Comparison of ENCODE assay signal across 1 cellular context in the genomic region with DNA sequence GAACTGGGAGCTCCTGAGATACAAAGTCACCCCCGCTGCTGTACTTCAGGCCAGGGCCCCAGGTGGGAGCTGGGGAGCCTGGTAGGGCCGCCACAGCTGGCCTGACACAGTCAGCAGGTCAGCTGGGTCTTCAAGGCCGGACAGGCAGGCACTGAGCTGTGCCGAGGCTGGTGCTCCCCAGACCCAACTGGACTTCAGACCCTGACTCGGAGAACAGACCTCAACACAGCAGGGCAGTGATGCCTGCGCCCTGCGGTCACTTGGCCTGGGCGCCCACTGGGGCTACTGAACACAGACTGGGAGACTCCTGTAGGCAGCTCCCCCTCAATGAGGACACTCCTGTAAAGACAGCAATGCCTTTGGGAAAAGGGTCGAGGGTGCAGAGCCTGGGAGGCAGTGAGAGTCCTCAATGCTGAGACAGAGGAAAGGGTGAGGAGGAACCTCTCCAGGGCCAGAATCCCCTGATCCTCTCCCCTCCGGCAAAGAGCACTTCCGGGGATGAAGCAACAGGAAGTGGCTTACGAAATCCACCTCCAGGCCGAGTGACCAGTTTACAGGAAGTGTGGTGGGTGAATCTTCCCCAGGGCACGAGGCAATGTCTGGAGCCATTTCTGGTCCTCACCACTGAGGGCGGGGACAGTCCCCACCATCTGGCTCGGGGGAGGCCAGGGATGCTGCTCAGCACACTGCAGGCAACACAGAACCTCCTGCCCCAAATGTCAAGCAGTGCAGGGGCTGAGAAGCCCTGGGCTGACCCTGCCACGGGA.
A peak's percentile ranks its signal among the peaks of the same experiment; 100 is the strongest.
TF ChIP-seq lines count a peak whose summit lies in the region.

No MANE protein-coding gene starts in this region.

TF ChIP-seq in K562, 482 proteins besides CTCF, POLR2A, EP300 and RAD21 (continued from another document and continues in another):
- TF ChIP-seq, protein P1, sequence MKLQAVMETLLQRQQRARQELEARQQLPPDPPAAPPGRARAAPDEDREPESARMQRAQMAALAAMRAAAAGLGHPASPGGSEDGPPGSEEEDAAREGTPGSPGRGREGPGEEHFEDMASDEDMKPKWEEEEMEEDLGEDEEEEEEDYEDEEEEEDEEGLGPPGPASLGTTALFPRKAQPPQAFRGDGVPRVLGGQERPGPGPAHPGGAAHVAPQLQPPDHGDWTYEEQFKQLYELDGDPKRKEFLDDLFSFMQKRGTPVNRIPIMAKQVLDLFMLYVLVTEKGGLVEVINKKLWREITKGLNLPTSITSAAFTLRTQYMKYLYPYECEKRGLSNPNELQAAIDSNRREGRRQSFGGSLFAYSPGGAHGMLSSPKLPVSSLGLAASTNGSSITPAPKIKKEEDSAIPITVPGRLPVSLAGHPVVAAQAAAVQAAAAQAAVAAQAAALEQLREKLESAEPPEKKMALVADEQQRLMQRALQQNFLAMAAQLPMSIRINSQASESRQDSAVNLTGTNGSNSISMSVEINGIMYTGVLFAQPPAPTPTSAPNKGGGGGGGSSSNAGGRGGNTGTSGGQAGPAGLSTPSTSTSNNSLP (IDR thresholded peaks at IDR 0.05; ENCODE audit: borderline replicate concordance, low read depth, low read length), result no peak
- TF ChIP-seq, protein P2, sequence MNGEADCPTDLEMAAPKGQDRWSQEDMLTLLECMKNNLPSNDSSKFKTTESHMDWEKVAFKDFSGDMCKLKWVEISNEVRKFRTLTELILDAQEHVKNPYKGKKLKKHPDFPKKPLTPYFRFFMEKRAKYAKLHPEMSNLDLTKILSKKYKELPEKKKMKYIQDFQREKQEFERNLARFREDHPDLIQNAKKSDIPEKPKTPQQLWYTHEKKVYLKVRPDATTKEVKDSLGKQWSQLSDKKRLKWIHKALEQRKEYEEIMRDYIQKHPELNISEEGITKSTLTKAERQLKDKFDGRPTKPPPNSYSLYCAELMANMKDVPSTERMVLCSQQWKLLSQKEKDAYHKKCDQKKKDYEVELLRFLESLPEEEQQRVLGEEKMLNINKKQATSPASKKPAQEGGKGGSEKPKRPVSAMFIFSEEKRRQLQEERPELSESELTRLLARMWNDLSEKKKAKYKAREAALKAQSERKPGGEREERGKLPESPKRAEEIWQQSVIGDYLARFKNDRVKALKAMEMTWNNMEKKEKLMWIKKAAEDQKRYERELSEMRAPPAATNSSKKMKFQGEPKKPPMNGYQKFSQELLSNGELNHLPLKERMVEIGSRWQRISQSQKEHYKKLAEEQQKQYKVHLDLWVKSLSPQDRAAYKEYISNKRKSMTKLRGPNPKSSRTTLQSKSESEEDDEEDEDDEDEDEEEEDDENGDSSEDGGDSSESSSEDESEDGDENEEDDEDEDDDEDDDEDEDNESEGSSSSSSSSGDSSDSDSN (IDR thresholded peaks at IDR 0.05; ENCODE audit: borderline replicate concordance in 1 of 2, low read depth in 2 of 2, low read length in 2 of 2), result no peak
- TF ChIP-seq, protein P3, sequence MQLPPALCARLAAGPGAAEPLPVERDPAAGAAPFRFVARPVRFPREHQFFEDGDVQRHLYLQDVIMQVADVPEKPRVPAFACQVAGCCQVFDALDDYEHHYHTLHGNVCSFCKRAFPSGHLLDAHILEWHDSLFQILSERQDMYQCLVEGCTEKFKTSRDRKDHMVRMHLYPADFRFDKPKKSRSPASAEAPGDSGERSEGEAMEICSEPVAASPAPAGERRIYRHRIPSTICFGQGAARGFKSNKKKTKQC (CRISPR knock-in tag; IDR thresholded peaks at IDR 0.05), result no peak
- TF ChIP-seq, protein P4, sequence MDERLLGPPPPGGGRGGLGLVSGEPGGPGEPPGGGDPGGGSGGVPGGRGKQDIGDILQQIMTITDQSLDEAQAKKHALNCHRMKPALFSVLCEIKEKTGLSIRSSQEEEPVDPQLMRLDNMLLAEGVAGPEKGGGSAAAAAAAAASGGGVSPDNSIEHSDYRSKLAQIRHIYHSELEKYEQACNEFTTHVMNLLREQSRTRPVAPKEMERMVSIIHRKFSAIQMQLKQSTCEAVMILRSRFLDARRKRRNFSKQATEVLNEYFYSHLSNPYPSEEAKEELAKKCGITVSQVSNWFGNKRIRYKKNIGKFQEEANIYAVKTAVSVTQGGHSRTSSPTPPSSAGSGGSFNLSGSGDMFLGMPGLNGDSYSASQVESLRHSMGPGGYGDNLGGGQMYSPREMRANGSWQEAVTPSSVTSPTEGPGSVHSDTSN (CRISPR knock-in tag; IDR thresholded peaks at IDR 0.05; ENCODE audit: low read depth), result no peak
- TF ChIP-seq, protein P4 (tag; conservative IDR thresholded peaks at IDR 0.05; ENCODE audit: low read depth), result no peak
- TF ChIP-seq MEIS2 (IDR thresholded peaks at IDR 0.05; ENCODE audit: partially characterized antibody), result no peak
- no peak for TF ChIP-seq CHD1 (IDR thresholded peaks at IDR 0.05; ENCODE audit: low read length)
- TF ChIP-seq GABPB1 (CRISPR knock-in tag; IDR thresholded peaks at IDR 0.05), result peak; percentile 92
- TF ChIP-seq RBBP5 (IDR thresholded peaks at IDR 0.05; ENCODE audit: borderline replicate concordance, insufficient read depth, low read length, poor library complexity, severe bottlenecking), result no peak
- 0 out of 2 replicates have a peak, but pooled peaks have one; percentile 27 for TF ChIP-seq ATF7 (IDR thresholded peaks at IDR 0.05)
- no peak for TF ChIP-seq MTF1 (CRISPR knock-in tag; IDR thresholded peaks at IDR 0.05; ENCODE audit: borderline replicate concordance)
- TF ChIP-seq, protein P5, sequence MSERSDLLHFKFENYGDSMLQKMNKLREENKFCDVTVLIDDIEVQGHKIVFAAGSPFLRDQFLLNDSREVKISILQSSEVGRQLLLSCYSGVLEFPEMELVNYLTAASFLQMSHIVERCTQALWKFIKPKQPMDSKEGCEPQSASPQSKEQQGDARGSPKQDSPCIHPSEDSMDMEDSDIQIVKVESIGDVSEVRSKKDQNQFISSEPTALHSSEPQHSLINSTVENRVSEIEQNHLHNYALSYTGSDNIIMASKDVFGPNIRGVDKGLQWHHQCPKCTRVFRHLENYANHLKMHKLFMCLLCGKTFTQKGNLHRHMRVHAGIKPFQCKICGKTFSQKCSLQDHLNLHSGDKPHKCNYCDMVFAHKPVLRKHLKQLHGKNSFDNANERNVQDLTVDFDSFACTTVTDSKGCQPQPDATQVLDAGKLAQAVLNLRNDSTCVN (CRISPR knock-in tag; IDR thresholded peaks at IDR 0.05), result no peak
- TF ChIP-seq EP400 (IDR thresholded peaks at IDR 0.05), result no peak; the same call in 1 of the 2 replicates
- TF ChIP-seq SOX6 (IDR thresholded peaks at IDR 0.05), result no peak
- TF ChIP-seq HDGF (IDR thresholded peaks at IDR 0.05), result no peak
- 0 out of 4 replicates have a peak, but pooled peaks of 1 of the 2 experiments have one; percentile 26 for TF ChIP-seq FOXK2 (conservative IDR thresholded peaks at IDR 0.05 in 1 of 2, IDR thresholded peaks at IDR 0.05 in 1 of 2; ENCODE audit: low read depth in 2 of 2)
- no peak for TF ChIP-seq EGR1 (conservative IDR thresholded peaks at IDR 0.05)
- TF ChIP-seq ZNF780A (CRISPR knock-in tag; IDR thresholded peaks at IDR 0.05), result no peak
- TF ChIP-seq, protein P6, sequence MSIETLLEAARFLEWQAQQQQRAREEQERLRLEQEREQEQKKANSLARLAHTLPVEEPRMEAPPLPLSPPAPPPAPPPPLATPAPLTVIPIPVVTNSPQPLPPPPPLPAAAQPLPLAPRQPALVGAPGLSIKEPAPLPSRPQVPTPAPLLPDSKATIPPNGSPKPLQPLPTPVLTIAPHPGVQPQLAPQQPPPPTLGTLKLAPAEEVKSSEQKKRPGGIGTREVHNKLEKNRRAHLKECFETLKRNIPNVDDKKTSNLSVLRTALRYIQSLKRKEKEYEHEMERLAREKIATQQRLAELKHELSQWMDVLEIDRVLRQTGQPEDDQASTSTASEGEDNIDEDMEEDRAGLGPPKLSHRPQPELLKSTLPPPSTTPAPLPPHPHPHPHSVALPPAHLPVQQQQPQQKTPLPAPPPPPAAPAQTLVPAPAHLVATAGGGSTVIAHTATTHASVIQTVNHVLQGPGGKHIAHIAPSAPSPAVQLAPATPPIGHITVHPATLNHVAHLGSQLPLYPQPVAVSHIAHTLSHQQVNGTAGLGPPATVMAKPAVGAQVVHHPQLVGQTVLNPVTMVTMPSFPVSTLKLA (conservative IDR thresholded peaks at IDR 0.05), result no peak
- TF ChIP-seq, protein P7, sequence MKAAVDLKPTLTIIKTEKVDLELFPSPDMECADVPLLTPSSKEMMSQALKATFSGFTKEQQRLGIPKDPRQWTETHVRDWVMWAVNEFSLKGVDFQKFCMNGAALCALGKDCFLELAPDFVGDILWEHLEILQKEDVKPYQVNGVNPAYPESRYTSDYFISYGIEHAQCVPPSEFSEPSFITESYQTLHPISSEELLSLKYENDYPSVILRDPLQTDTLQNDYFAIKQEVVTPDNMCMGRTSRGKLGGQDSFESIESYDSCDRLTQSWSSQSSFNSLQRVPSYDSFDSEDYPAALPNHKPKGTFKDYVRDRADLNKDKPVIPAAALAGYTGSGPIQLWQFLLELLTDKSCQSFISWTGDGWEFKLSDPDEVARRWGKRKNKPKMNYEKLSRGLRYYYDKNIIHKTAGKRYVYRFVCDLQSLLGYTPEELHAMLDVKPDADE (conservative IDR thresholded peaks at IDR 0.05; ENCODE audit: control insufficient read depth, low read depth, low read length), result no peak
- TF ChIP-seq, protein P8, sequence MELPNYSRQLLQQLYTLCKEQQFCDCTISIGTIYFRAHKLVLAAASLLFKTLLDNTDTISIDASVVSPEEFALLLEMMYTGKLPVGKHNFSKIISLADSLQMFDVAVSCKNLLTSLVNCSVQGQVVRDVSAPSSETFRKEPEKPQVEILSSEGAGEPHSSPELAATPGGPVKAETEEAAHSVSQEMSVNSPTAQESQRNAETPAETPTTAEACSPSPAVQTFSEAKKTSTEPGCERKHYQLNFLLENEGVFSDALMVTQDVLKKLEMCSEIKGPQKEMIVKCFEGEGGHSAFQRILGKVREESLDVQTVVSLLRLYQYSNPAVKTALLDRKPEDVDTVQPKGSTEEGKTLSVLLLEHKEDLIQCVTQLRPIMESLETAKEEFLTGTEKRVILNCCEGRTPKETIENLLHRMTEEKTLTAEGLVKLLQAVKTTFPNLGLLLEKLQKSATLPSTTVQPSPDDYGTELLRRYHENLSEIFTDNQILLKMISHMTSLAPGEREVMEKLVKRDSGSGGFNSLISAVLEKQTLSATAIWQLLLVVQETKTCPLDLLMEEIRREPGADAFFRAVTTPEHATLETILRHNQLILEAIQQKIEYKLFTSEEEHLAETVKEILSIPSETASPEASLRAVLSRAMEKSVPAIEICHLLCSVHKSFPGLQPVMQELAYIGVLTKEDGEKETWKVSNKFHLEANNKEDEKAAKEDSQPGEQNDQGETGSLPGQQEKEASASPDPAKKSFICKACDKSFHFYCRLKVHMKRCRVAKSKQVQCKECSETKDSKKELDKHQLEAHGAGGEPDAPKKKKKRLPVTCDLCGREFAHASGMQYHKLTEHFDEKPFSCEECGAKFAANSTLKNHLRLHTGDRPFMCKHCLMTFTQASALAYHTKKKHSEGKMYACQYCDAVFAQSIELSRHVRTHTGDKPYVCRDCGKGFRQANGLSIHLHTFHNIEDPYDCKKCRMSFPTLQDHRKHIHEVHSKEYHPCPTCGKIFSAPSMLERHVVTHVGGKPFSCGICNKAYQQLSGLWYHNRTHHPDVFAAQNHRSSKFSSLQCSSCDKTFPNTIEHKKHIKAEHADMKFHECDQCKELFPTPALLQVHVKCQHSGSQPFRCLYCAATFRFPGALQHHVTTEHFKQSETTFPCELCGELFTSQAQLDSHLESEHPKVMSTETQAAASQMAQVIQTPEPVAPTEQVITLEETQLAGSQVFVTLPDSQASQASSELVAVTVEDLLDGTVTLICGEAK (IDR thresholded peaks at IDR 0.05), result peak; percentile 89
- TF ChIP-seq, protein P8 (CRISPR knock-in tag; IDR thresholded peaks at IDR 0.05), result no peak
- TF ChIP-seq CBX1 (IDR thresholded peaks at IDR 0.05; ENCODE audit: low read depth), result no peak
- no peak for TF ChIP-seq WHSC1 (IDR thresholded peaks at IDR 0.05; ENCODE audit: low read length)
- peak; percentile 82; the same call in 1 of the 2 replicates for TF ChIP-seq ZNF584 (CRISPR knock-in tag; IDR thresholded peaks at IDR 0.05; ENCODE audit: low read depth)
- TF ChIP-seq HDAC3 (IDR thresholded peaks at IDR 0.05; ENCODE audit: borderline replicate concordance, partially characterized antibody), result no peak
- no peak for TF ChIP-seq C11orf30 (IDR thresholded peaks at IDR 0.05; ENCODE audit: low read depth)
- no peak for TF ChIP-seq TGIF2 (CRISPR knock-in tag; IDR thresholded peaks at IDR 0.05)
- TF ChIP-seq FIP1L1 (IDR thresholded peaks at IDR 0.05; ENCODE audit: low read depth, low read length, poor library complexity, severe bottlenecking), result no peak
- no peak for TF ChIP-seq GATAD2B (IDR thresholded peaks at IDR 0.05; ENCODE audit: borderline replicate concordance)
- TF ChIP-seq ESRRB (CRISPR knock-in tag; IDR thresholded peaks at IDR 0.05; ENCODE audit: borderline replicate concordance), result no peak
- TF ChIP-seq MAFG (tag; conservative IDR thresholded peaks at IDR 0.05), result no peak
- TF ChIP-seq NELFE (IDR thresholded peaks at IDR 0.05; ENCODE audit: insufficient read depth, insufficient read length), result no peak
